ENCODE assay signal across 1 cellular context in genomic region chr18:32091724-32092421, GRCh38.
TF ChIP-seq lines count a peak whose summit lies in the region.

A gene with protein sequence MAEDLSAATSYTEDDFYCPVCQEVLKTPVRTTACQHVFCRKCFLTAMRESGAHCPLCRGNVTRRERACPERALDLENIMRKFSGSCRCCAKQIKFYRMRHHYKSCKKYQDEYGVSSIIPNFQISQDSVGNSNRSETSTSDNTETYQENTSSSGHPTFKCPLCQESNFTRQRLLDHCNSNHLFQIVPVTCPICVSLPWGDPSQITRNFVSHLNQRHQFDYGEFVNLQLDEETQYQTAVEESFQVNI (plus strand): TSS chr18:32091874. CDS start chr18:32092777, 903 bp downstream.

TF ChIP-seq in HepG2, 621 proteins besides CTCF, POLR2A, EP300 and RAD21 (continued from another document and continues in another):
- TF ChIP-seq ZBTB7A (CRISPR knock-in tag; IDR thresholded peaks at IDR 0.05), result no peak
- peak; percentile 65; the same call in 1 of the 2 replicates for TF ChIP-seq ARHGAP35 (CRISPR knock-in tag; IDR thresholded peaks at IDR 0.05; ENCODE audit: borderline replicate concordance)
- TF ChIP-seq ZFP82 (CRISPR knock-in tag; IDR thresholded peaks at IDR 0.05; ENCODE audit: borderline replicate concordance), result peak; percentile 60; the same call in 1 of the 2 replicates
- TF ChIP-seq MTF1 (CRISPR knock-in tag; IDR thresholded peaks at IDR 0.05), result no peak
- no peak for TF ChIP-seq ZNF256 (CRISPR knock-in tag; conservative IDR thresholded peaks at IDR 0.05)
- TF ChIP-seq GTF2F1 (IDR thresholded peaks at IDR 0.05; ENCODE audit: low read length), result no peak
- TF ChIP-seq SNAPC4 (CRISPR knock-in tag; IDR thresholded peaks at IDR 0.05), result peak; percentile 76
- peak; percentile 74; the same call in 1 of the 2 replicates for TF ChIP-seq ZNF782 (CRISPR knock-in tag; IDR thresholded peaks at IDR 0.05; ENCODE audit: borderline replicate concordance)
- no peak for TF ChIP-seq ZNF432 (CRISPR knock-in tag; IDR thresholded peaks at IDR 0.05; ENCODE audit: borderline replicate concordance)
- TF ChIP-seq, protein P1, sequence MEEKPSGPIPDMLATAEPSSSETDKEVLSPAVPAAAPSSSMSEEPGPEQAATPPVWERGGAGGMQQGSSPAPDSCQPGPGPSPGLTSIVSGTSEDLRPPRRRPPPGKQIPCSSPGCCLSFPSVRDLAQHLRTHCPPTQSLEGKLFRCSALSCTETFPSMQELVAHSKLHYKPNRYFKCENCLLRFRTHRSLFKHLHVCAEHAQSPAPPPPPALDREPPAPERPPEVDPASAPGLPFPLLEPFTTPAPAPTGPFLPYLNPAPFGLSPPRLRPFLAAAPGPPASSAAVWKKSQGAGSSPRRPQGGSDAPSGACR (CRISPR knock-in tag; IDR thresholded peaks at IDR 0.05), result peak; percentile 47; the same call in 1 of the 2 replicates
- no peak for TF ChIP-seq SP1 (IDR thresholded peaks at IDR 0.05)
- no peak for TF ChIP-seq SP1 (CRISPR knock-in tag; IDR thresholded peaks at IDR 0.05)
- 0 out of 2 replicates have a peak, but pooled peaks have one; percentile 64 for TF ChIP-seq ZNF136 (CRISPR knock-in tag; IDR thresholded peaks at IDR 0.05; ENCODE audit: low read depth)
- TF ChIP-seq CBFB (CRISPR knock-in tag; IDR thresholded peaks at IDR 0.05), result no peak
- TF ChIP-seq POLR2AphosphoS2 (IDR thresholded peaks at IDR 0.05; ENCODE audit: low read depth, low read length), result no peak
- 0 out of 2 replicates have a peak, but pooled peaks have one; percentile 26 for TF ChIP-seq SAFB2 (CRISPR knock-in tag; IDR thresholded peaks at IDR 0.05; ENCODE audit: borderline replicate concordance, low read depth)
- no peak for TF ChIP-seq GATA4 (IDR thresholded peaks at IDR 0.05; ENCODE audit: borderline replicate concordance, low read depth)
- TF ChIP-seq ZC3H4 (CRISPR knock-in tag; IDR thresholded peaks at IDR 0.05; ENCODE audit: borderline replicate concordance), result peak; percentile 60; the same call in 1 of the 2 replicates
- TF ChIP-seq STAT5B (CRISPR knock-in tag; IDR thresholded peaks at IDR 0.05), result 0 out of 2 replicates have a peak, but pooled peaks have one; percentile 18
- peak; percentile 54; the same call in 1 of the 2 replicates for TF ChIP-seq ZBTB38 (CRISPR knock-in tag; IDR thresholded peaks at IDR 0.05)
- peak; percentile 93 for TF ChIP-seq NAIF1 (CRISPR knock-in tag; IDR thresholded peaks at IDR 0.05; ENCODE audit: borderline replicate concordance)
- peak; percentile 90 for TF ChIP-seq NRL (CRISPR knock-in tag; IDR thresholded peaks at IDR 0.05; ENCODE audit: borderline replicate concordance)
- no peak for TF ChIP-seq FOSL1 (CRISPR knock-in tag; IDR thresholded peaks at IDR 0.05; ENCODE audit: borderline replicate concordance)
- peak; percentile 50; the same call in 1 of the 2 replicates for TF ChIP-seq ZNF772 (CRISPR knock-in tag; IDR thresholded peaks at IDR 0.05)
- TF ChIP-seq, protein P2, sequence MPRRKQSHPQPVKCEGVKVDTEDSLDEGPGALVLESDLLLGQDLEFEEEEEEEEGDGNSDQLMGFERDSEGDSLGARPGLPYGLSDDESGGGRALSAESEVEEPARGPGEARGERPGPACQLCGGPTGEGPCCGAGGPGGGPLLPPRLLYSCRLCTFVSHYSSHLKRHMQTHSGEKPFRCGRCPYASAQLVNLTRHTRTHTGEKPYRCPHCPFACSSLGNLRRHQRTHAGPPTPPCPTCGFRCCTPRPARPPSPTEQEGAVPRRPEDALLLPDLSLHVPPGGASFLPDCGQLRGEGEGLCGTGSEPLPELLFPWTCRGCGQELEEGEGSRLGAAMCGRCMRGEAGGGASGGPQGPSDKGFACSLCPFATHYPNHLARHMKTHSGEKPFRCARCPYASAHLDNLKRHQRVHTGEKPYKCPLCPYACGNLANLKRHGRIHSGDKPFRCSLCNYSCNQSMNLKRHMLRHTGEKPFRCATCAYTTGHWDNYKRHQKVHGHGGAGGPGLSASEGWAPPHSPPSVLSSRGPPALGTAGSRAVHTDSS (CRISPR knock-in tag; conservative IDR thresholded peaks at IDR 0.05), result no peak
- no peak for TF ChIP-seq CC2D1A (CRISPR knock-in tag; IDR thresholded peaks at IDR 0.05)
- TF ChIP-seq ZNF17 (CRISPR knock-in tag; IDR thresholded peaks at IDR 0.05), result 0 out of 2 replicates have a peak, but pooled peaks have one; percentile 75
- TF ChIP-seq ZNF788 (CRISPR knock-in tag; IDR thresholded peaks at IDR 0.05; ENCODE audit: borderline replicate concordance), result no peak
- peak; percentile 69; the same call in 1 of the 2 replicates for TF ChIP-seq SP5 (CRISPR knock-in tag; IDR thresholded peaks at IDR 0.05; ENCODE audit: borderline replicate concordance, low read depth)
- no peak for TF ChIP-seq HMG20A (CRISPR knock-in tag; IDR thresholded peaks at IDR 0.05; ENCODE audit: borderline replicate concordance)
- no peak for TF ChIP-seq CERS6 (CRISPR knock-in tag; IDR thresholded peaks at IDR 0.05)
- TF ChIP-seq ZNF652 (CRISPR knock-in tag; IDR thresholded peaks at IDR 0.05; ENCODE audit: borderline replicate concordance, low read depth), result no peak
- no peak for TF ChIP-seq ZNF784 (CRISPR knock-in tag; IDR thresholded peaks at IDR 0.05; ENCODE audit: borderline replicate concordance)
- no peak for TF ChIP-seq TCF12 (IDR thresholded peaks at IDR 0.05)
- TF ChIP-seq TCF12 (CRISPR knock-in tag; IDR thresholded peaks at IDR 0.05), result peak; percentile 56
- TF ChIP-seq KLF16 (CRISPR knock-in tag; IDR thresholded peaks at IDR 0.05), result peak in 1 of 2 experiments; percentile 86; a peak in 1 of 4 replicates
- TF ChIP-seq ZNF441 (CRISPR knock-in tag; IDR thresholded peaks at IDR 0.05; ENCODE audit: borderline replicate concordance), result 0 out of 2 replicates have a peak, but pooled peaks have one; percentile 78
- peak; percentile 86 for TF ChIP-seq ATF1 (CRISPR knock-in tag; IDR thresholded peaks at IDR 0.05)
- TF ChIP-seq ZNF556 (CRISPR knock-in tag; IDR thresholded peaks at IDR 0.05; ENCODE audit: borderline replicate concordance), result peak; percentile 49; the same call in 1 of the 2 replicates
- TF ChIP-seq ZNF552 (CRISPR knock-in tag; IDR thresholded peaks at IDR 0.05; ENCODE audit: borderline replicate concordance), result peak; percentile 90
- TF ChIP-seq ZNF615 (CRISPR knock-in tag; IDR thresholded peaks at IDR 0.05; ENCODE audit: borderline replicate concordance), result no peak
- TF ChIP-seq SATB2 (CRISPR knock-in tag; IDR thresholded peaks at IDR 0.05), result 0 out of 2 replicates have a peak, but pooled peaks have one; percentile 59
- peak; percentile 94 for TF ChIP-seq ZNF841 (CRISPR knock-in tag; IDR thresholded peaks at IDR 0.05; ENCODE audit: borderline replicate concordance)
- TF ChIP-seq ZMAT3 (CRISPR knock-in tag; conservative IDR thresholded peaks at IDR 0.05), result peak; percentile 95; the same call in 1 of the 2 replicates
- 0 out of 2 replicates have a peak, but pooled peaks have one; percentile 31 for TF ChIP-seq BRD4 (CRISPR knock-in tag; IDR thresholded peaks at IDR 0.05)
- TF ChIP-seq MEF2D (CRISPR knock-in tag; IDR thresholded peaks at IDR 0.05), result no peak
- no peak for TF ChIP-seq CENPT (CRISPR knock-in tag; IDR thresholded peaks at IDR 0.05; ENCODE audit: low read depth)
- TF ChIP-seq KAT7 (CRISPR knock-in tag; IDR thresholded peaks at IDR 0.05; ENCODE audit: borderline replicate concordance), result peak; percentile 48; the same call in 1 of the 2 replicates
- no peak; the same call in 1 of the 2 replicates for TF ChIP-seq ZNF564 (CRISPR knock-in tag; IDR thresholded peaks at IDR 0.05)
- peak; percentile 97 for TF ChIP-seq ZFX (CRISPR knock-in tag; IDR thresholded peaks at IDR 0.05; ENCODE audit: low read depth)
- TF ChIP-seq NR2F2 (IDR thresholded peaks at IDR 0.05; ENCODE audit: borderline replicate concordance, low read depth), result no peak
- no peak for TF ChIP-seq NFE2L1 (CRISPR knock-in tag; IDR thresholded peaks at IDR 0.05; ENCODE audit: borderline replicate concordance)
- TF ChIP-seq TBP (CRISPR knock-in tag; IDR thresholded peaks at IDR 0.05), result no peak
- no peak for TF ChIP-seq ZNF740 (CRISPR knock-in tag; IDR thresholded peaks at IDR 0.05)
- TF ChIP-seq MLLT10 (CRISPR knock-in tag; IDR thresholded peaks at IDR 0.05), result no peak
- TF ChIP-seq BATF2 (CRISPR knock-in tag; IDR thresholded peaks at IDR 0.05), result 0 out of 2 replicates have a peak, but pooled peaks have one; percentile 82
